Comparison of ENCODE assay signal across 1 cellular context in genomic region chr18:77343846-77344527, GRCh38.
TF ChIP-seq lines count a peak whose summit lies in the region.

No MANE protein-coding gene starts in this region.

TF ChIP-seq in GM23338, 12 proteins besides CTCF, POLR2A, EP300 and RAD21 (continued from another document):
- TF ChIP-seq ZNF462 (CRISPR knock-in tag; IDR thresholded peaks at IDR 0.05) (no peak), EZH2phosphoT487 (IDR thresholded peaks at IDR 0.05; ENCODE audit: unreplicated experiment) (no peak), ZNF331 (CRISPR knock-in tag; IDR thresholded peaks at IDR 0.05; ENCODE audit: low read depth) (no peak), ETS1 (IDR thresholded peaks at IDR 0.05) (no peak), POLR2AphosphoS5 (IDR thresholded peaks at IDR 0.05; ENCODE audit: low read depth) (no peak), ZNF114 (CRISPR knock-in tag; IDR thresholded peaks at IDR 0.05) (no peak), CREB1 (CRISPR knock-in tag; IDR thresholded peaks at IDR 0.05; ENCODE audit: low read depth) (no peak)
